Comparison of ENCODE assay signal across 8 cellular contexts in the genomic region with DNA sequence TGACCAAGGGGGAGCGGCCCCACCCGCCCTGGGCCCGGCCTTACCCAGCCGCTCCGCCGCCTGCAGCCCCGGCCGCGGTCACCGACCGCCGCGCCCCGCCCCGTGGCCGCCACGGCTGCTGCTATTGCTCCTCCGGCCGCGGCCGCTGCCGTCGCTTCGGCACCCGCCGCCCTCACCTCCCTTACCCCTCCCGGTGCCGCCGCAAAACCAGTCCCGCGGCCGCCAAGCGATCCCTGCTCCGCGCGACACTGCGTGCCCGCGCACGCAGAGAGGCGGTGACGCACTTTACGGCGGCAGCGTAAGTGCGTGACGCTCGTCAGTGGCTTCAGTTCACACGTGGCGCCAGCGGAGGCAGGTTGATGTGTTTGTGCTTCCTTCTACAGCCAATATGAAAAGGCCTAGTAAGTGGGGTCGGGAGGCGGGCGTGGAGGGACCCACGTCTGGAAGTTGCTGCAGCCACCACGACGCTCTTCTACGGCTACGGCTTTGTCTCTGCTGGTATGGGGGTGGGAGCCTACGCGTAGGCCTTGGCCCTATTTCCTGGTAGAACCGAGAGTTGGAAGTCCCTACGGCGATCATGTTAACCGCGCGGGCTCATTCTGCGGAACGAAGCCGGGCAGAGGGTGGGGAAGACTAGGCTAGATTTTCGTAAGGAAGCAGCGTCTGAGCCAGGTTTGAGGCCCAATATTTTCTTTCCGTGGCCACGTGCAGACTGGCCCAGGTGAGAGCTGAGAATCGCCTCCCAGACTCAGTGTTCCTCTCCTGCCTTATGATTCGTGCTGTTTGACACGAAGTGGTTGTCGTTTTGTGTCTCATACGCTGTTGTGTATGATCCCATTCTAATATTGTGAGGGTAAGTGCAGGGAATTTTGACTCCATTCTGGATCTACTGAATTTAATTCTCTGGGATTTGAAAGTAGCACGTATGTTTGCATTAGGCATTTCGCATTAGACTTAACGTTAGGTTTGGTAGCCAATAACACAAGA. TPM values are rescaled to one million over a fixed set of nuclear protein-coding genes. Genes with fewer than 3 reads are reported as not detected.
DNase-seq lines count a peak whose midpoint lies in the region; ATAC-seq, FAIRE-seq and TF ChIP-seq lines count a peak whose summit lies in the region.

A gene with protein sequence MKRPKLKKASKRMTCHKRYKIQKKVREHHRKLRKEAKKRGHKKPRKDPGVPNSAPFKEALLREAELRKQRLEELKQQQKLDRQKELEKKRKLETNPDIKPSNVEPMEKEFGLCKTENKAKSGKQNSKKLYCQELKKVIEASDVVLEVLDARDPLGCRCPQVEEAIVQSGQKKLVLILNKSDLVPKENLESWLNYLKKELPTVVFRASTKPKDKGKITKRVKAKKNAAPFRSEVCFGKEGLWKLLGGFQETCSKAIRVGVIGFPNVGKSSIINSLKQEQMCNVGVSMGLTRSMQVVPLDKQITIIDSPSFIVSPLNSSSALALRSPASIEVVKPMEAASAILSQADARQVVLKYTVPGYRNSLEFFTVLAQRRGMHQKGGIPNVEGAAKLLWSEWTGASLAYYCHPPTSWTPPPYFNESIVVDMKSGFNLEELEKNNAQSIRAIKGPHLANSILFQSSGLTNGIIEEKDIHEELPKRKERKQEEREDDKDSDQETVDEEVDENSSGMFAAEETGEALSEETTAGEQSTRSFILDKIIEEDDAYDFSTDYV (plus strand): TSS at position 328 of the 987 bp plus-strand sequence. CDS start 61 bp downstream, at position 389.
A gene (minus strand): TSS at position 209 of the 987 bp plus-strand sequence.

- TF ChIP-seq CTCF in AG04449 (IDR thresholded peaks at IDR 0.05; ENCODE audit: insufficient read depth, low read length, missing control alignments) (no peak), WTC11 (IDR thresholded peaks at IDR 0.05) (no peak), bronchial epithelial cell (IDR thresholded peaks at IDR 0.05; ENCODE audit: insufficient read depth, low read length, severe bottlenecking) (no peak)

- peaks cover 27% of the 10 kb centered on the region for H3K36me3 ChIP-seq in bronchial epithelial cell (ENCODE audit: control insufficient read depth, insufficient read depth, low read length)
- H3K36me3 ChIP-seq in small intestine (ENCODE audit: control insufficient read depth in 2 of 2, insufficient read depth in 2 of 2, low read length in 2 of 2), result peaks cover 6 to 16% of the 10 kb centered on the region in 2 donors

- H3K9me3 Mint-ChIP-seq in WTC11, result no peaks in the 10 kb centered on the region

- no peaks in the 10 kb centered on the region; the same call in 1 of the 2 replicates for H3K27me3 Mint-ChIP-seq in WTC11 (ENCODE audit: low read depth)

- POLR2A ChIA-PET in AG04449 (lab: Yijun Ruan, JAX), result interaction anchor here (0.6 to 1.5 kb wide), 3 partner anchors 7 to 21 kb away, joined by 3 to 4 read pairs (median 4); a partner anchor contains a TSS
- POLR2A ChIA-PET in WTC11 (lab: Charles Lee), result interaction anchor here (0.6 kb wide), 1 partner anchor 28 kb away, joined by 3 read pairs; no protein-coding TSS in a partner anchor

- 0 to 1% (median 1%) methylated on average over 74 to 82 of the region's 82 CpGs for WGBS in small intestine, 3 donors

- peak; percentile 65 for DNase-seq in AG04449 (ENCODE audit: low read depth, low spot score)
- peak; percentile 84 for DNase-seq in NCI-H226
- peak; percentile 91 for DNase-seq in WTC11 (ENCODE audit: low spot score)
- peak; percentile 87 for DNase-seq in bronchial epithelial cell (ENCODE audit: low read depth)
- DNase-seq in iPS-NIHi11 (ENCODE audit: low spot score), result peak; percentile 99
- DNase-seq in small intestine, result peak; percentile 96

- peak within 1 kb of the TSS; percentile 98 to 99 for H3K27ac ChIP-seq in small intestine (ENCODE audit: low read depth in 1 of 2, low read length in 1 of 2)

- peak within 1 kb of the TSS; percentile 99 for H3K4me3 Mint-ChIP-seq in WTC11

- H3K9me3 ChIP-seq in small intestine (ENCODE audit: control insufficient read depth, low read depth), result no peaks in the 10 kb centered on the region

- peaks cover 2% of the 10 kb centered on the region in 2 donors for H3K4me1 ChIP-seq in small intestine (ENCODE audit: control insufficient read depth in 2 of 2, insufficient read depth in 1 of 2, low read depth in 1 of 2, low read length in 1 of 2)

- peaks cover 30% of the 10 kb centered on the region for H3K4me1 Mint-ChIP-seq in WTC11

- H3K27me3 ChIP-seq in bronchial epithelial cell (ENCODE audit: control insufficient read depth, insufficient read depth, low read length), result no peaks in the 10 kb centered on the region
- H3K27me3 ChIP-seq in small intestine (ENCODE audit: control insufficient read depth in 2 of 2, insufficient read depth in 2 of 2, low read length in 2 of 2), result no peaks in the 10 kb centered on the region

- ATAC-seq in GM18868 (IDR thresholded peaks at IDR 0.05; ENCODE audit: unreplicated experiment) (peak; percentile 68), HG03103 (IDR thresholded peaks at IDR 0.05; ENCODE audit: low read depth, unreplicated experiment) (peak; percentile 47), WTC11 (peak; percentile 81)

- H3K27ac Mint-ChIP-seq in WTC11, result peak within 1 kb of the TSS; percentile 99

- FAIRE-seq in bronchial epithelial cell (lab: Jason Lieb, UNC), result no peak
- no peak for FAIRE-seq in small intestine (lab: Jason Lieb, UNC)

- peaks cover 52% of the 10 kb centered on the region for H3K36me3 Mint-ChIP-seq in WTC11

- H3K4me3 ChIP-seq in AG04449 (ENCODE audit: low read depth, low read length), result peak within 1 kb of the TSS; percentile 91
- peak within 1 kb of the TSS; percentile 88 for H3K4me3 ChIP-seq in bronchial epithelial cell (ENCODE audit: low read depth, low read length)
- H3K4me3 ChIP-seq in small intestine (ENCODE audit: low read depth in 1 of 2, low read length in 2 of 2), result peak within 1 kb of the TSS; percentile 66 to 87

- CTCF ChIA-PET in AG04449 (lab: Yijun Ruan, JAX) (no interaction called here), WTC11 (lab: Charles Lee) (interaction anchor here (0.8 to 1.0 kb wide), 2 partner anchors 106 to 204 kb away, joined by 3 to 4 read pairs; no protein-coding TSS in a partner anchor)

TF ChIP-seq in WTC11, 78 proteins besides CTCF, POLR2A, EP300 and RAD21 (continues in another document):
- TF ChIP-seq ZNF423 (CRISPR knock-in tag; IDR thresholded peaks at IDR 0.05), result no peak
- peak; percentile 92; the same call in 1 of the 2 replicates for TF ChIP-seq FOXP1 (CRISPR knock-in tag; IDR thresholded peaks at IDR 0.05; ENCODE audit: borderline replicate concordance)
- TF ChIP-seq, protein P1, sequence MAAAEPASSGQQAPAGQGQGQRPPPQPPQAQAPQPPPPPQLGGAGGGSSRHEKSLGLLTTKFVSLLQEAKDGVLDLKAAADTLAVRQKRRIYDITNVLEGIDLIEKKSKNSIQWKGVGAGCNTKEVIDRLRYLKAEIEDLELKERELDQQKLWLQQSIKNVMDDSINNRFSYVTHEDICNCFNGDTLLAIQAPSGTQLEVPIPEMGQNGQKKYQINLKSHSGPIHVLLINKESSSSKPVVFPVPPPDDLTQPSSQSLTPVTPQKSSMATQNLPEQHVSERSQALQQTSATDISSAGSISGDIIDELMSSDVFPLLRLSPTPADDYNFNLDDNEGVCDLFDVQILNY (CRISPR knock-in tag; IDR thresholded peaks at IDR 0.05), result peak; percentile 73
- TF ChIP-seq ETV6 (CRISPR knock-in tag; IDR thresholded peaks at IDR 0.05), result peak; percentile 82
- TF ChIP-seq JAZF1 (CRISPR knock-in tag; IDR thresholded peaks at IDR 0.05), result no peak
- 0 out of 2 replicates have a peak, but pooled peaks have one; percentile 72 for TF ChIP-seq CREB1 (CRISPR knock-in tag; IDR thresholded peaks at IDR 0.05)
- peak; percentile 88 for TF ChIP-seq SP1 (CRISPR knock-in tag; conservative IDR thresholded peaks at IDR 0.05)
- TF ChIP-seq JUN (CRISPR knock-in tag; IDR thresholded peaks at IDR 0.05), result no peak
- TF ChIP-seq, protein P2, sequence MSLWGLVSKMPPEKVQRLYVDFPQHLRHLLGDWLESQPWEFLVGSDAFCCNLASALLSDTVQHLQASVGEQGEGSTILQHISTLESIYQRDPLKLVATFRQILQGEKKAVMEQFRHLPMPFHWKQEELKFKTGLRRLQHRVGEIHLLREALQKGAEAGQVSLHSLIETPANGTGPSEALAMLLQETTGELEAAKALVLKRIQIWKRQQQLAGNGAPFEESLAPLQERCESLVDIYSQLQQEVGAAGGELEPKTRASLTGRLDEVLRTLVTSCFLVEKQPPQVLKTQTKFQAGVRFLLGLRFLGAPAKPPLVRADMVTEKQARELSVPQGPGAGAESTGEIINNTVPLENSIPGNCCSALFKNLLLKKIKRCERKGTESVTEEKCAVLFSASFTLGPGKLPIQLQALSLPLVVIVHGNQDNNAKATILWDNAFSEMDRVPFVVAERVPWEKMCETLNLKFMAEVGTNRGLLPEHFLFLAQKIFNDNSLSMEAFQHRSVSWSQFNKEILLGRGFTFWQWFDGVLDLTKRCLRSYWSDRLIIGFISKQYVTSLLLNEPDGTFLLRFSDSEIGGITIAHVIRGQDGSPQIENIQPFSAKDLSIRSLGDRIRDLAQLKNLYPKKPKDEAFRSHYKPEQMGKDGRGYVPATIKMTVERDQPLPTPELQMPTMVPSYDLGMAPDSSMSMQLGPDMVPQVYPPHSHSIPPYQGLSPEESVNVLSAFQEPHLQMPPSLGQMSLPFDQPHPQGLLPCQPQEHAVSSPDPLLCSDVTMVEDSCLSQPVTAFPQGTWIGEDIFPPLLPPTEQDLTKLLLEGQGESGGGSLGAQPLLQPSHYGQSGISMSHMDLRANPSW (CRISPR knock-in tag; conservative IDR thresholded peaks at IDR 0.05; ENCODE audit: low read depth), result no peak
- TF ChIP-seq, protein P3, sequence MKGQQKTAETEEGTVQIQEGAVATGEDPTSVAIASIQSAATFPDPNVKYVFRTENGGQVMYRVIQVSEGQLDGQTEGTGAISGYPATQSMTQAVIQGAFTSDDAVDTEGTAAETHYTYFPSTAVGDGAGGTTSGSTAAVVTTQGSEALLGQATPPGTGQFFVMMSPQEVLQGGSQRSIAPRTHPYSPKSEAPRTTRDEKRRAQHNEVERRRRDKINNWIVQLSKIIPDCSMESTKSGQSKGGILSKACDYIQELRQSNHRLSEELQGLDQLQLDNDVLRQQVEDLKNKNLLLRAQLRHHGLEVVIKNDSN (CRISPR knock-in tag; IDR thresholded peaks at IDR 0.05), result peak; percentile 77

RNA-seq across cellular contexts. Expression of the first gene that starts in this region (rescaled TPM):
- total RNA-seq in WTC11 (2021) (131 to 180 TPM (median 133 TPM) in 3 replicates), bronchial epithelial cell (167 and 232 TPM in 2 replicates)
- polyA plus RNA-seq in small intestine, result 10 to 100 TPM; 25.3 to 80.5 (median 30.0) TPM

RNA-seq across cellular contexts. Expression of the second gene that starts in this region (rescaled TPM):
- total RNA-seq in WTC11 (2021) (44.3 to 48.8 TPM (median 48.8 TPM) in 3 replicates), bronchial epithelial cell (72.5 and 95.6 TPM in 2 replicates)
- polyA plus RNA-seq in small intestine, result 10 to 100 TPM in 1 of 3 donors, 1 to 10 TPM in 2; 6.7 to 17.7 (median 7.0) TPM

Comparison
In these comparisons a context has a peak if more than half of its experiments do, and no peak if none do; other contexts are left out.
1. Peak in every context shown above with its lines: DNase-seq, ATAC-seq, H3K4me3 ChIP-seq and H3K27ac ChIP-seq.